16 cellular contexts compared by ENCODE assay signal in the genomic region with DNA sequence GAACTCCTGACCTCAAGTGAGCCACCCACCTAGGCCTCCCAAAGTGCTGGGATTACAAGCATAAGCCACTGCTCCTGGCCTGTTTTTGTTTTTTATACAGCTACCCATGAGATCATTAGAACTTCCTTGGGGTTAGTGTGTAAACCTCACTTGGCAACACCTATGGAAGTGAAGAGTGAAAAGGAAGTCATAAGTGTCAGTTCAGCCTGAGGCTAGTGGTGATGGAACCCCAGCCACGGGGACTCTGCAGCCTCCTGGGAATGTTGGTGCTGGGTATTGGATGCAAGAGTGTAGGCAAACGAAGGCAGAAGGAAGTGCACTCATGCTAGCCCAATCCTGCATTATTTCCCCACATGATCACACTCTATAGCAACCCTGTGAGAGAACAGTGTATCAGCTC. TPM values are rescaled to one million over a fixed set of nuclear protein-coding genes. Genes with fewer than 3 reads are reported as not detected.
A peak's percentile ranks its signal among the peaks of the same experiment; 100 is the strongest.
DNase-seq lines count a peak whose midpoint lies in the region; ATAC-seq and TF ChIP-seq lines count a peak whose summit lies in the region.
"Had no signal": no experiment of that assay in that cellular context is flagged by ENCODE, and none has a peak within 500 bp of the region (broad histone marks: within the 10 kb centered on the region; RNA-seq: fewer than 3 reads in every experiment).

No MANE protein-coding gene starts in this region.

- no peak for DNase-seq in stimulated activated naive CD8-positive, alpha-beta T cell treated with anti-CD3 and anti-CD28 coated beads, Interleukin-15, amount 100 ng/mL, for 72 hours
- DNase-seq in activated CD4-positive, alpha-beta memory T cell treated with anti-CD3 and anti-CD28 coated beads, Interleukin-2, amount 10 ng/mL, durations not matched to agents 7 days and 5 days, result no peak
- DNase-seq in esophagus squamous epithelium (lab: John Stamatoyannopoulos, UW) (no peak), right cardiac atrium (no peak), NCI-H128 (lab: John Stamatoyannopoulos, UW; ENCODE audit: unreplicated experiment) (no peak), SW 1271 (lab: John Stamatoyannopoulos, UW) (no peak)
- DNase-seq: HCEC 1CT, NCI-H1930, NCI-H446, pancreas, sigmoid colon had no signal

- no peaks in the 10 kb centered on the region for H3K36me3 ChIP-seq in esophagus squamous epithelium
- H3K36me3 ChIP-seq: pancreas, sigmoid colon had no signal

- no peak for TF ChIP-seq POLR2A in esophagus squamous epithelium (IDR thresholded peaks at IDR 0.05)

- POLR2A ChIA-PET in activated CD4-positive, alpha-beta memory T cell treated with anti-CD3 and anti-CD28 coated beads, Interleukin-2, amount 10 ng/mL, durations not matched to agents 7 days and 5 days (lab: Charles Lee), result interaction anchor here (1.2 to 6.6 kb wide), 4 partner anchors 8 to 95 kb away, joined by 3 to 56 read pairs (median 8); partner anchors contain the start of genes ADAT2, FUCA2 and PEX3

- H3K27me3 Mint-ChIP-seq in stimulated activated naive CD8-positive, alpha-beta T cell treated with anti-CD3 and anti-CD28 coated beads, Interleukin-15, Interleukin-2, amounts not matched to agents 100 ng/mL and 50 ng/mL, for 24 hours, result no peaks in the 10 kb centered on the region
- no peaks in the 10 kb centered on the region for H3K27me3 Mint-ChIP-seq in stimulated activated naive CD8-positive, alpha-beta T cell treated with anti-CD3 and anti-CD28 coated beads, Interleukin-15, amount 100 ng/mL, for 72 hours
- H3K27me3 Mint-ChIP-seq in activated CD4-positive, alpha-beta memory T cell treated with anti-CD3 and anti-CD28 coated beads, Interleukin-2, amount 10 ng/mL, durations not matched to agents 7 days and 5 days, result no peaks in the 10 kb centered on the region
- H3K27me3 Mint-ChIP-seq: IgD-negative memory B cell had no signal

- peak overlapping the region; percentile 71 for H3K27ac Mint-ChIP-seq in stimulated activated naive CD8-positive, alpha-beta T cell treated with anti-CD3 and anti-CD28 coated beads, Interleukin-15, Interleukin-2, amounts not matched to agents 100 ng/mL and 50 ng/mL, for 24 hours
- H3K27ac Mint-ChIP-seq in stimulated activated naive CD8-positive, alpha-beta T cell treated with anti-CD3 and anti-CD28 coated beads, Interleukin-15, amount 100 ng/mL, for 72 hours, result no peak overlapping the region
- H3K27ac Mint-ChIP-seq in activated CD4-positive, alpha-beta memory T cell treated with anti-CD3 and anti-CD28 coated beads, Interleukin-2, amount 10 ng/mL, durations not matched to agents 7 days and 5 days, result peak overlapping the region; percentile 90
- H3K27ac Mint-ChIP-seq: IgD-negative memory B cell had no signal

- H3K4me1 ChIP-seq in esophagus squamous epithelium, result peaks cover 4 to 33% (median 17%) of the 10 kb centered on the region in 3 donors
- H3K4me1 ChIP-seq in right cardiac atrium (ENCODE audit: control insufficient read depth, insufficient read depth, low read length), result no peaks in the 10 kb centered on the region
- H3K4me1 ChIP-seq: pancreas, sigmoid colon had no signal

- intact Hi-C loops in esophagus squamous epithelium (cut with DNase I) (no loop called here), right cardiac atrium (cut with DNase I) (no loop called here)

- no peaks in the 10 kb centered on the region for H3K9me3 ChIP-seq in esophagus squamous epithelium
- H3K9me3 ChIP-seq in right cardiac atrium (ENCODE audit: control insufficient read depth, low read length), result no peaks in the 10 kb centered on the region
- H3K9me3 ChIP-seq: pancreas, sigmoid colon had no signal

- H3K36me3 Mint-ChIP-seq in stimulated activated naive CD8-positive, alpha-beta T cell treated with anti-CD3 and anti-CD28 coated beads, Interleukin-15, Interleukin-2, amounts not matched to agents 100 ng/mL and 50 ng/mL, for 24 hours (ENCODE audit: low read depth), result no peaks in the 10 kb centered on the region
- peaks cover 19% of the 10 kb centered on the region for H3K36me3 Mint-ChIP-seq in activated CD4-positive, alpha-beta memory T cell treated with anti-CD3 and anti-CD28 coated beads, Interleukin-2, amount 10 ng/mL, durations not matched to agents 7 days and 5 days (ENCODE audit: low read depth)

- no peak overlapping the region for H3K4me3 ChIP-seq in esophagus squamous epithelium
- no peak overlapping the region for H3K4me3 ChIP-seq in right cardiac atrium (ENCODE audit: low read length)
- H3K4me3 ChIP-seq: lung, pancreas, sigmoid colon had no signal

- peaks cover 47% of the 10 kb centered on the region for H3K4me1 Mint-ChIP-seq in stimulated activated naive CD8-positive, alpha-beta T cell treated with anti-CD3 and anti-CD28 coated beads, Interleukin-15, Interleukin-2, amounts not matched to agents 100 ng/mL and 50 ng/mL, for 24 hours (ENCODE audit: low read depth)
- peaks cover 24% of the 10 kb centered on the region for H3K4me1 Mint-ChIP-seq in stimulated activated naive CD8-positive, alpha-beta T cell treated with anti-CD3 and anti-CD28 coated beads, Interleukin-15, amount 100 ng/mL, for 72 hours
- peaks cover 90% of the 10 kb centered on the region for H3K4me1 Mint-ChIP-seq in activated CD4-positive, alpha-beta memory T cell treated with anti-CD3 and anti-CD28 coated beads, Interleukin-2, amount 10 ng/mL, durations not matched to agents 7 days and 5 days

- CTCF ChIA-PET in activated CD4-positive, alpha-beta memory T cell treated with anti-CD3 and anti-CD28 coated beads, Interleukin-2, amount 10 ng/mL, durations not matched to agents 7 days and 5 days (lab: Charles Lee), result no interaction called here

- no peak overlapping the region for H3K4me3 Mint-ChIP-seq in stimulated activated naive CD8-positive, alpha-beta T cell treated with anti-CD3 and anti-CD28 coated beads, Interleukin-15, Interleukin-2, amounts not matched to agents 100 ng/mL and 50 ng/mL, for 24 hours
- peak overlapping the region in 1 of 2 donors; percentile 45 for H3K4me3 Mint-ChIP-seq in stimulated activated naive CD8-positive, alpha-beta T cell treated with anti-CD3 and anti-CD28 coated beads, Interleukin-15, amount 100 ng/mL, for 72 hours
- H3K4me3 Mint-ChIP-seq in activated CD4-positive, alpha-beta memory T cell treated with anti-CD3 and anti-CD28 coated beads, Interleukin-2, amount 10 ng/mL, durations not matched to agents 7 days and 5 days, result peak overlapping the region; percentile 25
- H3K4me3 Mint-ChIP-seq: IgD-negative memory B cell had no signal

- ATAC-seq in stimulated activated naive CD8-positive, alpha-beta T cell treated with anti-CD3 and anti-CD28 coated beads, Interleukin-15, amount 100 ng/mL, for 72 hours, result no peak
- ATAC-seq in right cardiac atrium, result no peak
- ATAC-seq: pancreas had no signal

- H3K27ac ChIP-seq in esophagus squamous epithelium (peak overlapping the region in 3 of 4 donors; percentile 13 to 38 (median 27)), right cardiac atrium (ENCODE audit: low read length) (no peak overlapping the region)
- H3K27ac ChIP-seq: HL-60, pancreas, RWPE1, sigmoid colon had no signal

- no peak for TF ChIP-seq CTCF in esophagus squamous epithelium (IDR thresholded peaks at IDR 0.05)

- 14 to 17% methylated on average over 2 of the region's 2 CpGs for WGBS in esophagus squamous epithelium, 2 donors
- WGBS in right cardiac atrium, result 60% methylated on average over 2 of the region's 2 CpGs

- H3K27me3 ChIP-seq in esophagus squamous epithelium (no peaks in the 10 kb centered on the region), right cardiac atrium (ENCODE audit: control insufficient read depth, insufficient read depth) (no peaks in the 10 kb centered on the region)
- H3K27me3 ChIP-seq: pancreas, sigmoid colon had no signal

- H3K9me3 Mint-ChIP-seq in stimulated activated naive CD8-positive, alpha-beta T cell treated with anti-CD3 and anti-CD28 coated beads, Interleukin-15, Interleukin-2, amounts not matched to agents 100 ng/mL and 50 ng/mL, for 24 hours, result no peaks in the 10 kb centered on the region
- H3K9me3 Mint-ChIP-seq in stimulated activated naive CD8-positive, alpha-beta T cell treated with anti-CD3 and anti-CD28 coated beads, Interleukin-15, amount 100 ng/mL, for 72 hours, result no peaks in the 10 kb centered on the region
- H3K9me3 Mint-ChIP-seq in activated CD4-positive, alpha-beta memory T cell treated with anti-CD3 and anti-CD28 coated beads, Interleukin-2, amount 10 ng/mL, durations not matched to agents 7 days and 5 days, result no peaks in the 10 kb centered on the region
- H3K9me3 Mint-ChIP-seq: IgD-negative memory B cell had no signal

RNA-seq across cellular contexts. Expression of gene FUCA2, which starts 33.6 kb away (rescaled TPM):
- 10 to 100 TPM; 22.1 to 23.1 TPM for total RNA-seq in activated CD4-positive, alpha-beta memory T cell treated with anti-CD3 and anti-CD28 coated beads, Interleukin-2, amount 10 ng/mL, durations not matched to agents 7 days and 5 days
- total RNA-seq in esophagus squamous epithelium (10 to 100 TPM; 10.5 to 21.6 (median 18.4) TPM), right cardiac atrium (10 to 100 TPM; 32.2 to 44.0 (median 38.7) TPM)
- 25.1 TPM for polyA plus RNA-seq in right cardiac atrium

Comparison
In these comparisons a context has a peak if more than half of its experiments do, and no peak if none do; other contexts are left out.
1. H3K27ac Mint-ChIP-seq: peak in stimulated activated naive CD8-positive, alpha-beta T cell treated with anti-CD3 and anti-CD28 coated beads, Interleukin-15, Interleukin-2, amounts not matched to agents 100 ng/mL and 50 ng/mL, for 24 hours (single experiment) and activated CD4-positive, alpha-beta memory T cell treated with anti-CD3 and anti-CD28 coated beads, Interleukin-2, amount 10 ng/mL, durations not matched to agents 7 days and 5 days (single experiment); none in stimulated activated naive CD8-positive, alpha-beta T cell treated with anti-CD3 and anti-CD28 coated beads, Interleukin-15, amount 100 ng/mL, for 72 hours (0 of 2).